In genomic region chr7:132564849-132565248, GRCh38 we compare ENCODE assay signal across 37 cellular contexts.
"Had no signal": no experiment of that assay in that cellular context is flagged by ENCODE, and none has a peak within 500 bp of the region (broad histone marks: within the 10 kb centered on the region; RNA-seq: fewer than 3 reads in every experiment).

No MANE protein-coding gene starts in this region.

- H3K4me1 Mint-ChIP-seq: activated CD4-positive, alpha-beta memory T cell treated with anti-CD3 and anti-CD28 coated beads, Interleukin-2, amount 10 ng/mL, durations not matched to agents 7 days and 5 days; activated CD4-positive, alpha-beta T cell treated with anti-CD3 and anti-CD28 coated beads for 36 hours; activated CD4-positive, alpha-beta T cell treated with anti-CD3 and anti-CD28 coated beads, Interleukin-2, amount 10 ng/mL, durations not matched to agents 7 days and 5 days; activated CD8-positive, alpha-beta memory T cell treated with anti-CD3 and anti-CD28 coated beads, Interleukin-2, amount 10 ng/mL, durations not matched to agents 7 days and 5 days; activated naive CD4-positive, alpha-beta T cell treated with anti-CD3 and anti-CD28 coated beads, Interleukin-2, amount 50 U/mL, for 24 hours; activated naive CD8-positive, alpha-beta T cell treated with anti-CD3 and anti-CD28 coated beads, Interleukin-2, amount 50 U/mL, for 24 hours; central memory CD8-positive, alpha-beta T cell; T-cell had no signal

- H3K27ac ChIP-seq: ascending aorta, cardiac muscle cell, VCaP had no signal

- H3K9me3 ChIP-seq: ascending aorta had no signal

- H3K27me3 ChIP-seq: ascending aorta had no signal

- H3K27ac Mint-ChIP-seq: activated CD4-positive, alpha-beta memory T cell treated with anti-CD3 and anti-CD28 coated beads, Interleukin-2, amount 10 ng/mL, durations not matched to agents 7 days and 5 days; activated CD4-positive, alpha-beta T cell treated with anti-CD3 and anti-CD28 coated beads for 36 hours; activated CD8-positive, alpha-beta memory T cell treated with anti-CD3 and anti-CD28 coated beads, Interleukin-2, amount 10 ng/mL, durations not matched to agents 7 days and 5 days; activated CD8-positive, alpha-beta T cell treated with anti-CD3 and anti-CD28 coated beads, Interleukin-2, amount 10 ng/mL, durations not matched to agents 7 days and 5 days; activated naive CD4-positive, alpha-beta T cell treated with anti-CD3 and anti-CD28 coated beads, Interleukin-2, amount 10 ng/mL, durations not matched to agents 7 days and 5 days; activated naive CD4-positive, alpha-beta T cell treated with anti-CD3 and anti-CD28 coated beads, Interleukin-2, amount 50 U/mL, for 24 hours; activated naive CD8-positive, alpha-beta T cell treated with anti-CD3 and anti-CD28 coated beads, Interleukin-2, amount 10 ng/mL, durations not matched to agents 7 days and 5 days; activated naive CD8-positive, alpha-beta T cell treated with anti-CD3 and anti-CD28 coated beads, Interleukin-2, amount 50 U/mL, for 24 hours; activated T-cell treated with anti-CD3 and anti-CD28 coated beads, Interleukin-2, amount 50 U/mL, for 24 hours; activated T-helper 2 cell treated with anti-CD3 and anti-CD28 coated beads, Interferon-gamma antibody, Interleukin-2, Interleukin-4, amounts not matched to agents 10 μg/mL and 5 μg/mL and 100 μg/mL, durations not matched to agents 14 hours and 24 hours and 36 hours; T-cell; T-helper 17 cell had no signal

- H3K4me3 ChIP-seq: ascending aorta, cardiac muscle cell had no signal

- H3K36me3 Mint-ChIP-seq: activated naive CD8-positive, alpha-beta T cell; brain had no signal

- FAIRE-seq: bronchial epithelial cell, TTC549 had no signal

- ATAC-seq: activated CD4-positive, alpha-beta T cell treated with anti-CD3 and anti-CD28 coated beads for 36 hours; activated CD4-positive, CD25-positive, alpha-beta regulatory T cell treated with anti-CD3 and anti-CD28 coated beads, Interleukin-2, amount 50 U/mL, for 24 hours; activated CD8-positive, alpha-beta memory T cell treated with anti-CD3 and anti-CD28 coated beads, Interleukin-2, amount 10 ng/mL, durations not matched to agents 7 days and 5 days; activated CD8-positive, alpha-beta T cell treated with anti-CD3 and anti-CD28 coated beads, Interleukin-2, amount 10 ng/mL, durations not matched to agents 7 days and 5 days; activated naive CD8-positive, alpha-beta T cell treated with anti-CD3 and anti-CD28 coated beads, Interleukin-2, amount 50 U/mL, for 24 hours; T-cell; T-helper 17 cell had no signal

- H3K36me3 ChIP-seq: ascending aorta, cardiac muscle cell had no signal

- DNase-seq: activated CD4-positive, alpha-beta memory T cell treated with anti-CD3 and anti-CD28 coated beads, Interleukin-2, amount 10 ng/mL, durations not matched to agents 7 days and 5 days; activated CD4-positive, alpha-beta T cell treated with anti-CD3 and anti-CD28 coated beads for 1 hour; activated CD4-positive, alpha-beta T cell treated with anti-CD3 and anti-CD28 coated beads for 36 hours; activated CD4-positive, alpha-beta T cell treated with anti-CD3 and anti-CD28 coated beads for 48 hours; activated CD4-positive, alpha-beta T cell treated with anti-CD3 and anti-CD28 coated beads, Interleukin-2, amount 10 ng/mL, durations not matched to agents 7 days and 5 days; activated CD4-positive, alpha-beta T cell treated with anti-CD3 and anti-CD28 coated beads, Interleukin-2, amount 50 U/mL, for 48 hours; activated CD4-positive, CD25-positive, alpha-beta regulatory T cell; activated CD8-positive, alpha-beta memory T cell treated with anti-CD3 and anti-CD28 coated beads for 24 hours; activated CD8-positive, alpha-beta memory T cell treated with anti-CD3 and anti-CD28 coated beads, Interleukin-2, amount 10 ng/mL, durations not matched to agents 7 days and 5 days; activated CD8-positive, alpha-beta memory T cell treated with anti-CD3 and anti-CD28 coated beads, Interleukin-2, amount 50 U/mL, for 48 hours; activated CD8-positive, alpha-beta T cell treated with anti-CD3 and anti-CD28 coated beads, Interleukin-2, amount 10 ng/mL, durations not matched to agents 7 days and 5 days; activated effector memory CD4-positive, alpha-beta T cell treated with Interleukin-2 at 50 U/mL for 16 hours; activated gamma-delta T cell; activated naive CD4-positive, alpha-beta T cell treated with anti-CD3 and anti-CD28 coated beads, Interleukin-2, amount 10 ng/mL, durations not matched to agents 7 days and 5 days; activated naive CD4-positive, alpha-beta T cell treated with Interleukin-2 at 50 U/mL for 16 hours; activated naive CD8-positive, alpha-beta T cell treated with anti-CD3 and anti-CD28 coated beads, Interleukin-2, amount 10 ng/mL, durations not matched to agents 7 days and 5 days; activated naive CD8-positive, alpha-beta T cell treated with anti-CD3 and anti-CD28 coated beads, Interleukin-2, amount 50 U/mL, for 24 hours; activated T-cell treated with anti-CD3 and anti-CD28 coated beads, Interleukin-2, amount 50 U/mL, for 24 hours; activated T-cell treated with anti-CD3 and anti-CD28 coated beads, Interleukin-2, amount 50 U/mL, for 48 hours; amygdala; anterior cingulate cortex; caudate nucleus; cerebellar nuclear complex; T-cell; T-helper 17 cell; T-helper 9 cell had no signal

- H3K9me3 Mint-ChIP-seq: activated CD4-positive, alpha-beta memory T cell treated with anti-CD3 and anti-CD28 coated beads, Interleukin-2, amount 10 ng/mL, durations not matched to agents 7 days and 5 days; activated CD4-positive, alpha-beta T cell treated with anti-CD3 and anti-CD28 coated beads, Interleukin-2, amount 10 ng/mL, durations not matched to agents 7 days and 5 days; activated naive CD4-positive, alpha-beta T cell treated with anti-CD3 and anti-CD28 coated beads, Interleukin-2, amount 10 ng/mL, durations not matched to agents 7 days and 5 days; activated naive CD4-positive, alpha-beta T cell treated with anti-CD3 and anti-CD28 coated beads, Interleukin-2, amount 50 U/mL, for 24 hours; activated naive CD8-positive, alpha-beta T cell treated with anti-CD3 and anti-CD28 coated beads, Interleukin-2, amount 10 ng/mL, durations not matched to agents 7 days and 5 days; activated naive CD8-positive, alpha-beta T cell treated with anti-CD3 and anti-CD28 coated beads, Interleukin-2, amount 50 U/mL, for 24 hours; activated T-cell treated with anti-CD3 and anti-CD28 coated beads, Interleukin-2, amount 50 U/mL, for 24 hours; activated T-helper 2 cell treated with anti-CD3 and anti-CD28 coated beads, Interferon-gamma antibody, Interleukin-2, Interleukin-4, amounts not matched to agents 10 μg/mL and 5 μg/mL and 100 μg/mL, durations not matched to agents 14 hours and 24 hours and 36 hours; central memory CD8-positive, alpha-beta T cell; T-cell had no signal

- H3K4me3 Mint-ChIP-seq: activated CD4-positive, alpha-beta memory T cell treated with anti-CD3 and anti-CD28 coated beads, Interleukin-2, amount 10 ng/mL, durations not matched to agents 7 days and 5 days; activated CD4-positive, alpha-beta T cell treated with anti-CD3 and anti-CD28 coated beads for 36 hours; activated CD4-positive, alpha-beta T cell treated with anti-CD3 and anti-CD28 coated beads, Interleukin-2, amount 10 ng/mL, durations not matched to agents 7 days and 5 days; activated CD8-positive, alpha-beta memory T cell treated with anti-CD3 and anti-CD28 coated beads, Interleukin-2, amount 10 ng/mL, durations not matched to agents 7 days and 5 days; activated CD8-positive, alpha-beta T cell treated with anti-CD3 and anti-CD28 coated beads, Interleukin-2, amount 10 ng/mL, durations not matched to agents 7 days and 5 days; activated naive CD4-positive, alpha-beta T cell treated with anti-CD3 and anti-CD28 coated beads, Interleukin-2, amount 10 ng/mL, durations not matched to agents 7 days and 5 days; activated naive CD4-positive, alpha-beta T cell treated with anti-CD3 and anti-CD28 coated beads, Interleukin-2, amount 50 U/mL, for 24 hours; activated naive CD8-positive, alpha-beta T cell; activated naive CD8-positive, alpha-beta T cell treated with anti-CD3 and anti-CD28 coated beads, Interleukin-2, amount 10 ng/mL, durations not matched to agents 7 days and 5 days; activated naive CD8-positive, alpha-beta T cell treated with anti-CD3 and anti-CD28 coated beads, Interleukin-2, amount 50 U/mL, for 24 hours; activated T-cell treated with anti-CD3 and anti-CD28 coated beads, Interleukin-2, amount 50 U/mL, for 24 hours; brain; central memory CD8-positive, alpha-beta T cell; T-cell; T-helper 17 cell had no signal

- H3K4me1 ChIP-seq: ascending aorta had no signal
